Comparison of ENCODE assay signal across 12 cellular contexts in the genomic region with DNA sequence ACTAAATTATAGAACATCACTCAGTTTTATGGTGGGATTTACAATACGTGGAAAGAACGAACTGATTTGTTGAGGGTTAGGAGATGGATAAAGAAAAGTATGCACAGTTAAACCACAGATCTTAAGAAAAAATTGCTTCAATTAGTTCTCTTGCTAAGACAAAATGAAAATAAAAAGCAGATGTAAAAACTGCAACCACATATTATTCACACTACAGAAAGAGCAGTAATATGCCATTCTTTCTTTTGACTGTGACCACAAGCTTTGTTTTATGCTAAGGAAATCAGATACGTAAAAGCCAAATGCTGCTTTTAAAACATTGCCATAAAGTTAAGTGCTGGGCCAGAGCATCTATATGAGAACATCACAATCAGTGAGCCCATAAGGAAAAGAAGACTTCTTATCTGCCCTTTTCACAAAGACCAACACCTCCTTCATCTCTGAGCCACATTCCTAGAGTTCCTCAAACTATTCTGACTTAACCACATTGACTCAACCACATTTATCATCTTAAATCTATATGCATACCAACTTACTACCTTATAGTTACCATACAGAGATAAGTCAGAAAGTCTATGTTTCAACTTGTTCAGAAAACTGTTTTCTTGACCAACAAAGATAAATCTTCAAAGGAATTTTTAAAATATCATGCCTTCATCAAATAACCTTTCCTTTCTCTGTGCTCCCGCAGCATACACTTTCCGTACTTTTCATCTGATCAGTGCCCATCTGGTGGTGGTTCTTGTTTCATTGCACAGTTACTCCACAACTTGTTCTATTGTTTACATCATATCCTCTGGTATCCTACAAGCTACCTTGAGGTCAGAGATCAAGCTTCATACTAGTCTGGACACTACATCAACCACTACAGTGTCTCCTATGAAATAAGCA.
DNase-seq lines count a peak whose midpoint lies in the region; ATAC-seq and TF ChIP-seq lines count a peak whose summit lies in the region.
"Had no signal": no experiment of that assay in that cellular context is flagged by ENCODE, and none has a peak within 500 bp of the region (broad histone marks: within the 10 kb centered on the region; RNA-seq: fewer than 3 reads in every experiment).

No MANE protein-coding gene starts in this region.

- no peaks in the 10 kb centered on the region for H3K36me3 Mint-ChIP-seq in activated CD4-positive, alpha-beta memory T cell treated with anti-CD3 and anti-CD28 coated beads, Interleukin-2, amount 10 ng/mL, durations not matched to agents 7 days and 5 days (ENCODE audit: low read depth)

- H3K4me1 ChIP-seq in foreskin keratinocyte (peaks cover 23% of the 10 kb centered on the region), Karpas-422 (ENCODE audit: low read length) (no peaks in the 10 kb centered on the region)
- H3K4me1 ChIP-seq: colonic mucosa had no signal

- CTCF ChIA-PET in activated CD4-positive, alpha-beta memory T cell treated with anti-CD3 and anti-CD28 coated beads, Interleukin-2, amount 10 ng/mL, durations not matched to agents 7 days and 5 days (lab: Charles Lee) = interaction anchor here (1.4 to 1.6 kb wide), 2 partner anchors 19 to 36 kb away, joined by 4 read pairs; no protein-coding TSS in a partner anchor

- H3K27me3 ChIP-seq in foreskin keratinocyte (no peaks in the 10 kb centered on the region), Karpas-422 (ENCODE audit: low read length) (no peaks in the 10 kb centered on the region)
- H3K27me3 ChIP-seq: colonic mucosa had no signal

- H3K4me2 ChIP-seq in Karpas-422 (ENCODE audit: low read depth, low read length, poor library complexity, severe bottlenecking) = no peak overlapping the region

- H3K27ac Mint-ChIP-seq in activated CD4-positive, alpha-beta memory T cell treated with anti-CD3 and anti-CD28 coated beads, Interleukin-2, amount 10 ng/mL, durations not matched to agents 7 days and 5 days = no peak overlapping the region

- no peaks in the 10 kb centered on the region for H4K20me1 ChIP-seq in Karpas-422 (ENCODE audit: insufficient read depth, low read depth, low read length)

- POLR2A ChIA-PET in activated CD4-positive, alpha-beta memory T cell treated with anti-CD3 and anti-CD28 coated beads, Interleukin-2, amount 10 ng/mL, durations not matched to agents 7 days and 5 days (lab: Charles Lee) = no interaction called here

- ATAC-seq in SK-N-SH treated with all-trans-retinoic acid at 6 μM for 48 hours (peak; percentile 81), foreskin keratinocyte (peak; percentile 93), HG02610 (IDR thresholded peaks at IDR 0.05; ENCODE audit: unreplicated experiment) (no peak)

- DNase-seq in A172 (ENCODE audit: low spot score) (peak; percentile 77), HFF-Myc (ENCODE audit: extremely low read depth, low read depth) (peak; percentile 88), foreskin keratinocyte (peak; percentile 90 to 94), Karpas-422 (no peak)
- no peak for DNase-seq in activated CD4-positive, alpha-beta memory T cell treated with anti-CD3 and anti-CD28 coated beads, Interleukin-2, amount 10 ng/mL, durations not matched to agents 7 days and 5 days
- DNase-seq in activated effector memory CD4-positive, alpha-beta T cell treated with anti-CD3 and anti-CD28 coated beads, Interleukin-2, amount 50 U/mL, for 16 hours = no peak
- DNase-seq: activated CD4-positive, alpha-beta T cell treated with anti-CD3 and anti-CD28 coated beads for 48 hours; AML-193; colonic mucosa; NCI-H2227 treated with DMSO at 0.1 percent for 48 hours had no signal

- H3K9me2 ChIP-seq in Karpas-422 (replicated peaks; ENCODE audit: insufficient read depth, low read length) = no peaks in the 10 kb centered on the region

- H3K27ac ChIP-seq in foreskin keratinocyte = no peak overlapping the region
- H3K27ac ChIP-seq in Karpas-422 (ENCODE audit: low read length) = no peak overlapping the region
- H3K27ac ChIP-seq: colonic mucosa had no signal

- no peaks in the 10 kb centered on the region for H3K9me3 Mint-ChIP-seq in activated CD4-positive, alpha-beta memory T cell treated with anti-CD3 and anti-CD28 coated beads, Interleukin-2, amount 10 ng/mL, durations not matched to agents 7 days and 5 days

- H3K9ac ChIP-seq in Karpas-422 (ENCODE audit: low read length) = no peak overlapping the region

- H3K4me3 ChIP-seq in HFF-Myc (replicated peaks; ENCODE audit: low read depth, low read length) (no peak overlapping the region), Karpas-422 (ENCODE audit: low read length) (no peak overlapping the region)
- H3K4me3 ChIP-seq: colonic mucosa had no signal

- H3K36me3 ChIP-seq in Karpas-422 (ENCODE audit: insufficient read depth, low read length) = no peaks in the 10 kb centered on the region
- H3K36me3 ChIP-seq: colonic mucosa had no signal

- H2AFZ ChIP-seq in Karpas-422 (ENCODE audit: low read length) = no peak overlapping the region

- no peaks in the 10 kb centered on the region for H3K27me3 Mint-ChIP-seq in activated CD4-positive, alpha-beta memory T cell treated with anti-CD3 and anti-CD28 coated beads, Interleukin-2, amount 10 ng/mL, durations not matched to agents 7 days and 5 days

- peaks cover 9% of the 10 kb centered on the region for H3K4me1 Mint-ChIP-seq in activated CD4-positive, alpha-beta memory T cell treated with anti-CD3 and anti-CD28 coated beads, Interleukin-2, amount 10 ng/mL, durations not matched to agents 7 days and 5 days

- no peaks in the 10 kb centered on the region for H3K79me2 ChIP-seq in Karpas-422 (ENCODE audit: low read length)

- no peaks in the 10 kb centered on the region for H3K9me3 ChIP-seq in Karpas-422 (ENCODE audit: low read length)
- H3K9me3 ChIP-seq: colonic mucosa had no signal

- H3K4me3 Mint-ChIP-seq in activated CD4-positive, alpha-beta memory T cell treated with anti-CD3 and anti-CD28 coated beads, Interleukin-2, amount 10 ng/mL, durations not matched to agents 7 days and 5 days = no peak overlapping the region

- no peak for TF ChIP-seq CTCF in HFF-Myc (IDR thresholded peaks at IDR 0.05; ENCODE audit: low read depth, low read length, missing control alignments)
- TF ChIP-seq CTCF in foreskin keratinocyte (conservative IDR thresholded peaks at IDR 0.05) = peak; percentile 7

TF ChIP-seq in SK-N-SH treated with all-trans-retinoic acid at 6 μM for 48 hours, 23 proteins besides CTCF, POLR2A, EP300 and RAD21:
- no peak for TF ChIP-seq ZFP3 (CRISPR knock-in tag; IDR thresholded peaks at IDR 0.05)

Comparison
In these comparisons a context has a peak if more than half of its experiments do, and no peak if none do; other contexts are left out.
1. DNase-seq: peak in A172 (single experiment), HFF-Myc (single experiment) and foreskin keratinocyte (2 of 2); none in activated CD4-positive, alpha-beta memory T cell treated with anti-CD3 and anti-CD28 coated beads, Interleukin-2, amount 10 ng/mL, durations not matched to agents 7 days and 5 days (single experiment), activated effector memory CD4-positive, alpha-beta T cell treated with anti-CD3 and anti-CD28 coated beads, Interleukin-2, amount 50 U/mL, for 16 hours (single experiment) and Karpas-422 (single experiment).